ENCODE assay signal across 2 cellular contexts in the genomic region with DNA sequence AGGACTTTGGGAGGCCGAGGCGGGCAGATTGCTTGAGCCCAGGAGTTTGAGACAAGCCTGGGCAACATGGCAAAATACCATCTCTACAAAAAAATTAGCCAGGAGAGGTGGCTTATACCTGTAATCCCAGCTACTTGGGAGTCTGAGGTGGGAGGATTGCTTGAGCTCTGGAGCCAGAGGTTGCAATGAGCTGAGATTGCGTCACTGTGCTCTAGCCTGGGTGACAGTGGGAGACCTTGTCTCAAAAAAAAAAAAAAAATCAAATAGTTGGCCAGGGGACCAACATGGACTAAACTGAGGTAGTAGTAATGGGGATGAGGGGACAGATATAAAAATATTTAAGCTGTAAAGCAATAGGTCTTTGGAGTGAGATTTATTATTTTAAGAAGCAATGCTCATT.
TF ChIP-seq lines count a peak whose summit lies in the region.

No MANE protein-coding gene starts in this region.

TF ChIP-seq in Ishikawa, 13 proteins besides CTCF, POLR2A, EP300 and RAD21:
- TF ChIP-seq CEBPB (IDR thresholded peaks at IDR 0.05): peak; percentile 44; the same call in 1 of the 2 replicates
- no peak for TF ChIP-seq YY1 (IDR thresholded peaks at IDR 0.05; ENCODE audit: low read depth)
- TF ChIP-seq, protein P1, sequence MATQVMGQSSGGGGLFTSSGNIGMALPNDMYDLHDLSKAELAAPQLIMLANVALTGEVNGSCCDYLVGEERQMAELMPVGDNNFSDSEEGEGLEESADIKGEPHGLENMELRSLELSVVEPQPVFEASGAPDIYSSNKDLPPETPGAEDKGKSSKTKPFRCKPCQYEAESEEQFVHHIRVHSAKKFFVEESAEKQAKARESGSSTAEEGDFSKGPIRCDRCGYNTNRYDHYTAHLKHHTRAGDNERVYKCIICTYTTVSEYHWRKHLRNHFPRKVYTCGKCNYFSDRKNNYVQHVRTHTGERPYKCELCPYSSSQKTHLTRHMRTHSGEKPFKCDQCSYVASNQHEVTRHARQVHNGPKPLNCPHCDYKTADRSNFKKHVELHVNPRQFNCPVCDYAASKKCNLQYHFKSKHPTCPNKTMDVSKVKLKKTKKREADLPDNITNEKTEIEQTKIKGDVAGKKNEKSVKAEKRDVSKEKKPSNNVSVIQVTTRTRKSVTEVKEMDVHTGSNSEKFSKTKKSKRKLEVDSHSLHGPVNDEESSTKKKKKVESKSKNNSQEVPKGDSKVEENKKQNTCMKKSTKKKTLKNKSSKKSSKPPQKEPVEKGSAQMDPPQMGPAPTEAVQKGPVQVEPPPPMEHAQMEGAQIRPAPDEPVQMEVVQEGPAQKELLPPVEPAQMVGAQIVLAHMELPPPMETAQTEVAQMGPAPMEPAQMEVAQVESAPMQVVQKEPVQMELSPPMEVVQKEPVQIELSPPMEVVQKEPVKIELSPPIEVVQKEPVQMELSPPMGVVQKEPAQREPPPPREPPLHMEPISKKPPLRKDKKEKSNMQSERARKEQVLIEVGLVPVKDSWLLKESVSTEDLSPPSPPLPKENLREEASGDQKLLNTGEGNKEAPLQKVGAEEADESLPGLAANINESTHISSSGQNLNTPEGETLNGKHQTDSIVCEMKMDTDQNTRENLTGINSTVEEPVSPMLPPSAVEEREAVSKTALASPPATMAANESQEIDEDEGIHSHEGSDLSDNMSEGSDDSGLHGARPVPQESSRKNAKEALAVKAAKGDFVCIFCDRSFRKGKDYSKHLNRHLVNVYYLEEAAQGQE (IDR thresholded peaks at IDR 0.05; ENCODE audit: low read depth): no peak

TF ChIP-seq in H1, 55 proteins besides CTCF, POLR2A, EP300 and RAD21:
- no peak for TF ChIP-seq NANOG (IDR thresholded peaks at IDR 0.05; ENCODE audit: insufficient read depth, low read depth, low read length, poor library complexity, severe bottlenecking)
- no peak for TF ChIP-seq RXRA (IDR thresholded peaks at IDR 0.05; ENCODE audit: insufficient read depth, low read depth, low read length)
- TF ChIP-seq CEBPB (IDR thresholded peaks at IDR 0.05; ENCODE audit: low read depth, low read length): peak; percentile 48; the same call in 1 of the 2 replicates
